Comparison of ENCODE assay signal across 1 cellular context in the genomic region with DNA sequence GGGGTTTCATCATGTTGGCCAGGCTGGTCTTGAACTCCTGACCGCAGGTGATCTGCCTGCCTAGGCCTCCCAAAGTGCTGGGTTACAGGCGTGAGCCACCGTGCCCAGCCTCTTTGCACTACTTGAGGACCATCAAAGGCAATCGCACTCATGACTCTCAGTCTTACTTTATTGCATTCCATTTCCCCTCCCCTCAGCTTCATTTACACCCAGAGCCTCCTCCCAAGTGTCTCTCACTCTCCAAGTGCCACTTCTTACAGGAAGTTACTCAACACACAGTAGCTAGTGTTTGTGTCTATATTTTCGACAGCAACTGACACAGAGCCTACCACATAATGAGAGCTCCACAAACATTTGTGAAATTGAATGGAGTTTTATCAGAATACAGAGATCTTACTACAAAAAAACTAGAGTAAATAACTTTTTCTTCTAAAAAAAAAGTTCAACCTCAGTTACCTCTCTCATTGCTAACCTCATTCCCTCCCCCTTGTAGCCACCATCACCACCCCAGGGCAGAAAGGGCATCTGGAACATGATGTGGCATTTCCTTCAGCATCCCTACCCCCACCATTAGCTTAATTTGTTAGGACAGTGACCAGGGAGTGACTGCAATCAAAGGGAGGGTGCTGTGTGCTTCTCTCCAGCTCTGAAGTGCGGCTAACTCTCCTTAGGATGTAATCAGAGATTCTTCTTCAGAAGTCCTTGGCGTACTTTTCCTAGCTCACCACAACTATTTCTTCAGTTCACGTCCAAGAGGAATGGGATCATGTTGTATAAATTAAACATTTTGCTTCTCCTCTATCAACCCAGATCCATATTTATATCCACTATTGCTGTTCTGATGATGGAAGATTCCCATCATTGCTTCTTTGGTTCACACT.
TF ChIP-seq lines count a peak whose summit lies in the region.

No MANE protein-coding gene starts in this region.

TF ChIP-seq in SK-N-SH treated with all-trans-retinoic acid at 6 μM for 48 hours, 23 proteins besides CTCF, POLR2A, EP300 and RAD21 (continued from another document):
- no peak for TF ChIP-seq ZNF565 (CRISPR knock-in tag; conservative IDR thresholded peaks at IDR 0.05; ENCODE audit: low read depth)
- TF ChIP-seq, protein P1, sequence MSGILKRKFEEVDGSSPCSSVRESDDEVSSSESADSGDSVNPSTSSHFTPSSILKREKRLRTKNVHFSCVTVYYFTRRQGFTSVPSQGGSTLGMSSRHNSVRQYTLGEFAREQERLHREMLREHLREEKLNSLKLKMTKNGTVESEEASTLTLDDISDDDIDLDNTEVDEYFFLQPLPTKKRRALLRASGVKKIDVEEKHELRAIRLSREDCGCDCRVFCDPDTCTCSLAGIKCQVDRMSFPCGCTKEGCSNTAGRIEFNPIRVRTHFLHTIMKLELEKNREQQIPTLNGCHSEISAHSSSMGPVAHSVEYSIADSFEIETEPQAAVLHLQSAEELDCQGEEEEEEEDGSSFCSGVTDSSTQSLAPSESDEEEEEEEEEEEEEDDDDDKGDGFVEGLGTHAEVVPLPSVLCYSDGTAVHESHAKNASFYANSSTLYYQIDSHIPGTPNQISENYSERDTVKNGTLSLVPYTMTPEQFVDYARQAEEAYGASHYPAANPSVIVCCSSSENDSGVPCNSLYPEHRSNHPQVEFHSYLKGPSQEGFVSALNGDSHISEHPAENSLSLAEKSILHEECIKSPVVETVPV (CRISPR knock-in tag; IDR thresholded peaks at IDR 0.05) = no peak
- no peak for TF ChIP-seq PATZ1 (CRISPR knock-in tag; IDR thresholded peaks at IDR 0.05; ENCODE audit: borderline replicate concordance)
- TF ChIP-seq CSDC2 (CRISPR knock-in tag; IDR thresholded peaks at IDR 0.05) = no peak
- no peak for TF ChIP-seq CREB5 (CRISPR knock-in tag; IDR thresholded peaks at IDR 0.05; ENCODE audit: low read depth)
- no peak for TF ChIP-seq ZNF70 (CRISPR knock-in tag; IDR thresholded peaks at IDR 0.05)
- TF ChIP-seq RARB (CRISPR knock-in tag; IDR thresholded peaks at IDR 0.05) = no peak
- TF ChIP-seq ZFP30 (CRISPR knock-in tag; IDR thresholded peaks at IDR 0.05) = no peak
- TF ChIP-seq BACH2 (CRISPR knock-in tag; IDR thresholded peaks at IDR 0.05; ENCODE audit: borderline replicate concordance) = no peak
- no peak for TF ChIP-seq ZNF8 (CRISPR knock-in tag; IDR thresholded peaks at IDR 0.05)
TF ChIP-seq in SK-N-SH treated with all-trans-retinoic acid at 6 μM for 48 hours: peak in this region for 0.
